1 cellular context compared by ENCODE assay signal in genomic region chr19:34359140-34359953, GRCh38.
A peak's percentile ranks its signal among the peaks of the same experiment; 100 is the strongest.
TF ChIP-seq lines count a peak whose summit lies in the region.

No MANE protein-coding gene starts in this region.

TF ChIP-seq in HepG2, 621 proteins besides CTCF, POLR2A, EP300 and RAD21 (continued from another document and continues in another):
- TF ChIP-seq IRF9 (CRISPR knock-in tag; IDR thresholded peaks at IDR 0.05; ENCODE audit: borderline replicate concordance): peak; percentile 83
- TF ChIP-seq NFYB (CRISPR knock-in tag; IDR thresholded peaks at IDR 0.05): no peak
- peak; percentile 82; the same call in 1 of the 2 replicates for TF ChIP-seq ETV5 (CRISPR knock-in tag; IDR thresholded peaks at IDR 0.05; ENCODE audit: borderline replicate concordance)
- TF ChIP-seq CBX1 (IDR thresholded peaks at IDR 0.05; ENCODE audit: low read depth): peak; percentile 25
- no peak for TF ChIP-seq FUBP1 (CRISPR knock-in tag; IDR thresholded peaks at IDR 0.05; ENCODE audit: borderline replicate concordance)
- TF ChIP-seq ARID4A (CRISPR knock-in tag; IDR thresholded peaks at IDR 0.05; ENCODE audit: borderline replicate concordance): peak; percentile 95
- TF ChIP-seq SMARCE1 (IDR thresholded peaks at IDR 0.05; ENCODE audit: borderline replicate concordance): no peak
- TF ChIP-seq ZMYM2 (CRISPR knock-in tag; IDR thresholded peaks at IDR 0.05): 0 out of 2 replicates have a peak, but pooled peaks have one; percentile 2
- TF ChIP-seq HNRNPH1 (optimal IDR thresholded peaks at IDR 0.05; ENCODE audit: low read depth, low read length): no peak
- no peak for TF ChIP-seq SKIL (CRISPR knock-in tag; IDR thresholded peaks at IDR 0.05; ENCODE audit: borderline replicate concordance)
- TF ChIP-seq ZNF83 (CRISPR knock-in tag; IDR thresholded peaks at IDR 0.05; ENCODE audit: borderline replicate concordance): no peak
- TF ChIP-seq ZC3H13 (CRISPR knock-in tag; IDR thresholded peaks at IDR 0.05): peak; percentile 80; the same call in 1 of the 2 replicates
- no peak for TF ChIP-seq SNRNP70 (IDR thresholded peaks at IDR 0.05; ENCODE audit: low read depth, low read length)
- peak; percentile 39; the same call in 1 of the 2 replicates for TF ChIP-seq RARA (CRISPR knock-in tag; IDR thresholded peaks at IDR 0.05)
- TF ChIP-seq ZNF335 (CRISPR knock-in tag; IDR thresholded peaks at IDR 0.05): peak; percentile 70; the same call in 1 of the 2 replicates
- TF ChIP-seq POLR2G (IDR thresholded peaks at IDR 0.05; ENCODE audit: low read depth, low read length): peak; percentile 80
- TF ChIP-seq SAP130 (CRISPR knock-in tag; IDR thresholded peaks at IDR 0.05; ENCODE audit: low read depth): peak; percentile 96
- TF ChIP-seq ESRRA (CRISPR knock-in tag; IDR thresholded peaks at IDR 0.05; ENCODE audit: low read depth): peak; percentile 72
- no peak for TF ChIP-seq HNF1A (IDR thresholded peaks at IDR 0.05; ENCODE audit: low read depth)
- TF ChIP-seq HNF1A (CRISPR knock-in tag; IDR thresholded peaks at IDR 0.05; ENCODE audit: borderline replicate concordance): peak; percentile 59
- TF ChIP-seq NFRKB (IDR thresholded peaks at IDR 0.05): no peak
- TF ChIP-seq ZKSCAN1 (IDR thresholded peaks at IDR 0.05; ENCODE audit: low read length): no peak
- TF ChIP-seq ZNF441 (CRISPR knock-in tag; IDR thresholded peaks at IDR 0.05; ENCODE audit: borderline replicate concordance): peak; percentile 20; the same call in 1 of the 2 replicates
- TF ChIP-seq ZNF816 (CRISPR knock-in tag; IDR thresholded peaks at IDR 0.05; ENCODE audit: borderline replicate concordance): peak; percentile 66; the same call in 1 of the 2 replicates
- TF ChIP-seq ZNF770 (CRISPR knock-in tag; IDR thresholded peaks at IDR 0.05): peak; percentile 84
- TF ChIP-seq KIAA2018 (CRISPR knock-in tag; IDR thresholded peaks at IDR 0.05; ENCODE audit: borderline replicate concordance): 0 out of 2 replicates have a peak, but pooled peaks have one; percentile 7
- TF ChIP-seq DRAP1 (CRISPR knock-in tag; IDR thresholded peaks at IDR 0.05): peak; percentile 92
- TF ChIP-seq KLF16 (CRISPR knock-in tag; IDR thresholded peaks at IDR 0.05): peak in 1 of 2 experiments; percentile 57; a peak in 2 of 4 replicates
- TF ChIP-seq THAP11 (CRISPR knock-in tag; IDR thresholded peaks at IDR 0.05): peak; percentile 88
- TF ChIP-seq TBL1XR1 (IDR thresholded peaks at IDR 0.05; ENCODE audit: borderline replicate concordance, low read length, partially characterized antibody): no peak
